ENCODE assay signal across 10 cellular contexts in genomic region chr11:58058276-58059010, GRCh38. TPM values are rescaled to one million over a fixed set of nuclear protein-coding genes. Genes with fewer than 3 reads are reported as not detected.
DNase-seq lines count a peak whose midpoint lies in the region; ATAC-seq and TF ChIP-seq lines count a peak whose summit lies in the region.
"Had no signal": no experiment of that assay in that cellular context is flagged by ENCODE, and none has a peak within 500 bp of the region (broad histone marks: within the 10 kb centered on the region; RNA-seq: fewer than 3 reads in every experiment).

No MANE protein-coding gene starts in this region.

- no peak overlapping the region for H3K4me3 Mint-ChIP-seq in mesothelial cell of epicardium
- H3K4me3 Mint-ChIP-seq: activated T-helper 1 cell treated with anti-CD3 and anti-CD28 coated beads, Interleukin-12 subunit alpha, Interleukin-12 subunit beta, Interleukin-2, Interleukin-4 antibody, amounts not matched to agents 30 ng/mL and 10 ng/mL and 1 ng/mL, durations not matched to agents 14 hours and 24 hours and 36 hours had no signal

- H3K4me3 ChIP-seq in AG04450 (ENCODE audit: low read depth, low read length) = no peak overlapping the region
- no peak overlapping the region for H3K4me3 ChIP-seq in brain microvascular endothelial cell (ENCODE audit: low read depth, low read length)

- H3K36me3 Mint-ChIP-seq in mesothelial cell of epicardium = no peaks in the 10 kb centered on the region

- H3K9me3 ChIP-seq in AG04450 (ENCODE audit: control insufficient read depth, insufficient read depth, low read length) = no peaks in the 10 kb centered on the region

- no peaks in the 10 kb centered on the region for H3K27me3 ChIP-seq in AG04450 (ENCODE audit: control insufficient read depth, insufficient read depth, low read length)
- no peaks in the 10 kb centered on the region for H3K27me3 ChIP-seq in brain microvascular endothelial cell (replicated peaks)

- peaks cover 4% of the 10 kb centered on the region for H3K9me3 Mint-ChIP-seq in mesothelial cell of epicardium
- H3K9me3 Mint-ChIP-seq: activated T-helper 1 cell treated with anti-CD3 and anti-CD28 coated beads, Interleukin-12 subunit alpha, Interleukin-12 subunit beta, Interleukin-2, Interleukin-4 antibody, amounts not matched to agents 30 ng/mL and 10 ng/mL and 1 ng/mL, durations not matched to agents 14 hours and 24 hours and 36 hours had no signal

- POLR2A ChIA-PET in AG04450 (lab: Yijun Ruan, JAX) = interaction anchor here (0.6 to 1.7 kb wide), 3 partner anchors 29 to 1495 kb away, joined by 3 to 6 read pairs (median 3); no protein-coding TSS in a partner anchor

- H3K27ac ChIP-seq in AG04450 (ENCODE audit: low read depth, low read length) = peak overlapping the region; percentile 97
- peak overlapping the region; percentile 83 for H3K27ac ChIP-seq in brain microvascular endothelial cell

- in situ Hi-C loops in brain microvascular endothelial cell (cut with HindIII; ENCODE audit: low pct_ligation_motif_present, low sequenced_read_pairs) = no loop called here

- no peak for TF ChIP-seq CTCF in AG04450 (IDR thresholded peaks at IDR 0.05; ENCODE audit: low read depth, low read length)
- no peak for TF ChIP-seq CTCF in brain microvascular endothelial cell (IDR thresholded peaks at IDR 0.05; ENCODE audit: low read depth, low read length, missing control alignments)
- no peak for TF ChIP-seq CTCF in mesothelial cell of epicardium (IDR thresholded peaks at IDR 0.05; ENCODE audit: unreplicated experiment)

- DNase-seq in AG04450 (ENCODE audit: low read depth, low spot score) = no peak
- peak; percentile 97 for DNase-seq in NCI-H1092 (lab: John Stamatoyannopoulos, UW)
- peak; percentile 13 for DNase-seq in brain microvascular endothelial cell
- DNase-seq in mesothelial cell of epicardium (ENCODE audit: low spot score in 2 of 2, unreplicated experiment in 2 of 2) = peak in 1 of 2 experiments; percentile 48
- DNase-seq in cerebellum (ENCODE audit: low spot score) = no peak
- no peak for DNase-seq in GF-D8 (lab: John Stamatoyannopoulos, UW)
- DNase-seq in NCI-H82 treated with DMSO at 0.1 percent for 48 hours (lab: John Stamatoyannopoulos, UW; ENCODE audit: unreplicated experiment) = no peak
- DNase-seq: erythroblast had no signal

- peaks cover 37% of the 10 kb centered on the region for H3K4me1 Mint-ChIP-seq in mesothelial cell of epicardium

- CTCF ChIA-PET in AG04450 (lab: Charles Lee) = interaction anchor here (1.4 to 1.6 kb wide), 2 partner anchors 32 to 454 kb away, joined by 3 to 4 read pairs; no protein-coding TSS in a partner anchor

- H3K27me3 Mint-ChIP-seq in mesothelial cell of epicardium (ENCODE audit: low read depth) = no peaks in the 10 kb centered on the region

- no peaks in the 10 kb centered on the region for H3K36me3 ChIP-seq in brain microvascular endothelial cell (replicated peaks)

- no peak for ATAC-seq in GM19463 (IDR thresholded peaks at IDR 0.05; ENCODE audit: unreplicated experiment)

- H3K27ac Mint-ChIP-seq in mesothelial cell of epicardium = peak overlapping the region; percentile 99
- H3K27ac Mint-ChIP-seq: activated T-helper 1 cell treated with anti-CD3 and anti-CD28 coated beads, Interleukin-12 subunit alpha, Interleukin-12 subunit beta, Interleukin-2, Interleukin-4 antibody, amounts not matched to agents 30 ng/mL and 10 ng/mL and 1 ng/mL, durations not matched to agents 14 hours and 24 hours and 36 hours had no signal

RNA-seq across cellular contexts. Expression of gene OR6Q1, which starts 27.7 kb away (rescaled TPM):
- not detected in 2 replicates for polyA plus RNA-seq in AG04450 (2011; rRNA removed)
- polyA minus RNA-seq in AG04450 (2011; rRNA and poly(A)+ RNA removed) = not detected in 2 replicates
- not detected in 3 replicates for total RNA-seq in mesothelial cell of epicardium
- total RNA-seq in cerebellum = not detected
- total RNA-seq: activated T-helper 1 cell treated with anti-CD3 and anti-CD28 coated beads, Interleukin-12 subunit alpha, Interleukin-12 subunit beta, Interleukin-2, Interleukin-4 antibody, amounts not matched to agents 30 ng/mL and 10 ng/mL and 1 ng/mL, durations not matched to agents 14 hours and 24 hours and 36 hours had no signal

RNA-seq across cellular contexts. Expression of gene OR9Q1, which starts 34.8 kb away (rescaled TPM):
- polyA plus RNA-seq in AG04450 (2011; rRNA removed) = not detected in 2 replicates
- polyA minus RNA-seq in AG04450 (2011; rRNA and poly(A)+ RNA removed) = not detected in 2 replicates
- total RNA-seq in mesothelial cell of epicardium (not detected in 3 replicates), cerebellum (not detected)
- total RNA-seq: activated T-helper 1 cell treated with anti-CD3 and anti-CD28 coated beads, Interleukin-12 subunit alpha, Interleukin-12 subunit beta, Interleukin-2, Interleukin-4 antibody, amounts not matched to agents 30 ng/mL and 10 ng/mL and 1 ng/mL, durations not matched to agents 14 hours and 24 hours and 36 hours had no signal

Comparison
In these comparisons a context has a peak if more than half of its experiments do, and no peak if none do; other contexts are left out.
1. DNase-seq: peak in NCI-H1092 (single experiment) and brain microvascular endothelial cell (single experiment); none in AG04450 (single experiment), cerebellum (single experiment), GF-D8 (single experiment) and NCI-H82 treated with DMSO at 0.1 percent for 48 hours (single experiment).